ENCODE assay signal across 8 cellular contexts in genomic region chr10:135601-136464, GRCh38. TPM values are rescaled to one million over a fixed set of nuclear protein-coding genes. Genes with fewer than 3 reads are reported as not detected.
DNase-seq lines count a peak whose midpoint lies in the region; ATAC-seq lines count a peak whose summit lies in the region.

No MANE protein-coding gene starts in this region.

- no peaks in the 10 kb centered on the region; the same call in 1 of the 2 replicates for H3K27me3 ChIP-seq in BLaER1

- H3K9me3 Mint-ChIP-seq in activated naive CD4-positive, alpha-beta T cell treated with anti-CD3 and anti-CD28 coated beads for 36 hours: no peaks in the 10 kb centered on the region

- peak overlapping the region; percentile 98 for H3K27ac ChIP-seq in BLaER1
- H3K27ac ChIP-seq in temporal lobe (ENCODE audit: low read depth, low read length): peak overlapping the region; percentile 1

- H3K9me3 ChIP-seq in BLaER1: no peaks in the 10 kb centered on the region

- peaks cover 31% of the 10 kb centered on the region for H3K4me1 Mint-ChIP-seq in activated naive CD4-positive, alpha-beta T cell treated with anti-CD3 and anti-CD28 coated beads for 36 hours (ENCODE audit: low read depth)

- peak overlapping the region; percentile 93 for H3K4me2 ChIP-seq in BLaER1

- H3K4me1 ChIP-seq in BLaER1: peaks cover 24% of the 10 kb centered on the region

- intact Hi-C loops in activated naive CD4-positive, alpha-beta T cell treated with anti-CD3 and anti-CD28 coated beads for 36 hours (cut with micrococcal nuclease): loop anchor here (2.0 to 5.0 kb wide), 3 partner anchors 47 to 921 kb away; partner anchors contain the start of genes GTPBP4 and WDR37

- H3K4me3 ChIP-seq in BLaER1: peak overlapping the region; percentile 86

- H3K36me3 Mint-ChIP-seq in activated naive CD4-positive, alpha-beta T cell treated with anti-CD3 and anti-CD28 coated beads for 36 hours (ENCODE audit: low read depth): no peaks in the 10 kb centered on the region

- H3K36me3 ChIP-seq in BLaER1: no peaks in the 10 kb centered on the region

- H3K27me3 Mint-ChIP-seq in activated naive CD4-positive, alpha-beta T cell treated with anti-CD3 and anti-CD28 coated beads for 36 hours (ENCODE audit: low read depth): no peaks in the 10 kb centered on the region

- H3K4me3 Mint-ChIP-seq in activated naive CD4-positive, alpha-beta T cell treated with anti-CD3 and anti-CD28 coated beads for 36 hours: peak overlapping the region; percentile 79

- peaks cover 48% of the 10 kb centered on the region for H4K20me1 ChIP-seq in BLaER1

- peak; percentile 45 for DNase-seq in GM19238 (ENCODE audit: insufficient read length, low spot score)
- DNase-seq in RPMI8226: peak; percentile 71
- DNase-seq in activated naive CD4-positive, alpha-beta T cell treated with anti-CD3 and anti-CD28 coated beads for 36 hours: peak; percentile 72
- peak; percentile 54 for DNase-seq in germinal center (ENCODE audit: low spot score)
- DNase-seq in nucleus accumbens (lab: John Stamatoyannopoulos, UW): peak in 41 of 56 donors; percentile 10 to 64 (median 43)

- peak overlapping the region; percentile 98 for H3K9ac ChIP-seq in BLaER1

- peak overlapping the region; percentile 89 for H3K27ac Mint-ChIP-seq in activated naive CD4-positive, alpha-beta T cell treated with anti-CD3 and anti-CD28 coated beads for 36 hours

- peak; percentile 34 for ATAC-seq in HG03354 (IDR thresholded peaks at IDR 0.05; ENCODE audit: poor library complexity, severe bottlenecking, unreplicated experiment)

- CTCF ChIA-PET in activated naive CD4-positive, alpha-beta T cell treated with anti-CD3 and anti-CD28 coated beads for 36 hours (lab: Charles Lee): interaction anchor here (1.4 kb wide), 1 partner anchor 334 kb away, joined by 4 read pairs; no protein-coding TSS in a partner anchor

RNA-seq across cellular contexts. Expression of gene ZMYND11, which starts 0.6 kb away (rescaled TPM):
- total RNA-seq in activated naive CD4-positive, alpha-beta T cell treated with anti-CD3 and anti-CD28 coated beads for 36 hours: 10 to 100 TPM; 10.1 to 11.0 TPM
- 124 TPM for total RNA-seq in temporal lobe

Comparison
In these comparisons a context has a peak if more than half of its experiments do, and no peak if none do; other contexts are left out.
1. Peak in every context shown above with its lines: DNase-seq, ATAC-seq, H3K4me3 ChIP-seq and H3K27ac ChIP-seq.
2. RNA of gene ZMYND11, which starts 0.6 kb away (total RNA-seq): 124 TPM in temporal lobe (single experiment); 10.1 to 11.0 TPM in activated naive CD4-positive, alpha-beta T cell treated with anti-CD3 and anti-CD28 coated beads for 36 hours; every median in the first group is over 10 times any median in the second.